ENCODE assay signal across 16 cellular contexts in genomic region chr5:157335534-157336422, GRCh38.
A peak's percentile ranks its signal among the peaks of the same experiment; 100 is the strongest.
DNase-seq lines count a peak whose midpoint lies in the region; ATAC-seq and TF ChIP-seq lines count a peak whose summit lies in the region.
"Had no signal": no experiment of that assay in that cellular context is flagged by ENCODE, and none has a peak within 500 bp of the region (broad histone marks: within the 10 kb centered on the region; RNA-seq: fewer than 3 reads in every experiment).

No MANE protein-coding gene starts in this region.

- H3K9me3 ChIP-seq in PC-3 (ENCODE audit: low read length) (no peaks in the 10 kb centered on the region), skeletal muscle satellite cell (replicated peaks; ENCODE audit: low read length) (no peaks in the 10 kb centered on the region), A673 (ENCODE audit: low read depth, low read length, poor library complexity, severe bottlenecking) (no peaks in the 10 kb centered on the region)
- no peaks in the 10 kb centered on the region for H3K9me3 ChIP-seq in naive thymus-derived CD4-positive, alpha-beta T cell (ENCODE audit: control insufficient read depth in 2 of 3, low read length in 3 of 3)
- H3K9me3 ChIP-seq: pancreas had no signal

- no peaks in the 10 kb centered on the region for H3K9me3 Mint-ChIP-seq in naive thymus-derived CD4-positive, alpha-beta T cell
- H3K9me3 Mint-ChIP-seq: CD8-positive, alpha-beta T cell; memory B cell; T-cell had no signal

- H3K27me3 ChIP-seq in PC-3 (ENCODE audit: low read length) (no peaks in the 10 kb centered on the region), skeletal muscle satellite cell (ENCODE audit: control insufficient read depth, insufficient read depth, low read length) (no peaks in the 10 kb centered on the region), A673 (replicated peaks; ENCODE audit: insufficient read depth, low read depth, low read length, poor library complexity) (no peaks in the 10 kb centered on the region)
- H3K27me3 ChIP-seq in naive thymus-derived CD4-positive, alpha-beta T cell (ENCODE audit: control insufficient read depth in 2 of 2, insufficient read depth in 2 of 2, low read length in 2 of 2) = no peaks in the 10 kb centered on the region
- H3K27me3 ChIP-seq: pancreas had no signal

- H3K9ac ChIP-seq in PC-3 (ENCODE audit: low read length) = no peak overlapping the region
- H3K9ac ChIP-seq in skeletal muscle satellite cell (ENCODE audit: low read depth, low read length) = peak overlapping the region; percentile 12

- no peak overlapping the region for H3K27ac ChIP-seq in PC-3 (ENCODE audit: low read length)
- no peak overlapping the region for H3K27ac ChIP-seq in A673 (ENCODE audit: low read depth, low read length, poor library complexity, severe bottlenecking)
- H3K27ac ChIP-seq in naive thymus-derived CD4-positive, alpha-beta T cell (ENCODE audit: low read depth, low read length) = no peak overlapping the region
- H3K27ac ChIP-seq: pancreas had no signal

- H3K36me3 Mint-ChIP-seq in naive thymus-derived CD4-positive, alpha-beta T cell = peaks cover 29 to 78% (median 51%) of the 10 kb centered on the region in 5 donors

- H2AFZ ChIP-seq in PC-3 (ENCODE audit: low read length) = 0 out of 2 replicates have a peak overlapping the region, but pooled peaks have one; percentile 22

- TF ChIP-seq CTCF in PC-3 (conservative IDR thresholded peaks at IDR 0.05; ENCODE audit: low read depth, low read length) = no peak
- TF ChIP-seq CTCF in foreskin fibroblast (IDR thresholded peaks at IDR 0.05; ENCODE audit: low read depth, low read length) = no peak
- no peak for TF ChIP-seq CTCF in A673 (conservative IDR thresholded peaks at IDR 0.05; ENCODE audit: low read depth, low read length)

- H4K20me1 ChIP-seq in PC-3 (ENCODE audit: low read length) = no peaks in the 10 kb centered on the region

- BruUV-seq in PC-3 (replicated peaks; lab: Mats Ljungman, UMichigan) (no TSS peak), A673 (replicated peaks; lab: Mats Ljungman, UMichigan) (no TSS peak)

- CTCF ChIA-PET in PC-3 (lab: Charles Lee) (no interaction called here), A673 (lab: Charles Lee) (interaction anchor here (0.7 kb wide), 1 partner anchor 137 kb away, joined by 4 read pairs; no protein-coding TSS in a partner anchor)
- CTCF ChIA-PET in naive thymus-derived CD4-positive, alpha-beta T cell (lab: Charles Lee) = interaction anchor here (0.7 to 1.5 kb wide), 6 partner anchors 12 to 407 kb away, joined by 3 to 4 read pairs (median 3); partner anchors contain the start of gene LSM11

- no peak overlapping the region for H3K4me3 Mint-ChIP-seq in naive thymus-derived CD4-positive, alpha-beta T cell
- H3K4me3 Mint-ChIP-seq: CD8-positive, alpha-beta T cell; memory B cell; T-cell had no signal

- H3K4me3 ChIP-seq in PC-3 (ENCODE audit: low read length) (no peak overlapping the region), foreskin fibroblast (ENCODE audit: low read depth in 1 of 2, low read length in 2 of 2) (no peak overlapping the region), skeletal muscle satellite cell (ENCODE audit: low read length) (no peak overlapping the region), A673 (ENCODE audit: low read depth, low read length, poor library complexity, severe bottlenecking) (no peak overlapping the region)
- no peak overlapping the region for H3K4me3 ChIP-seq in naive thymus-derived CD4-positive, alpha-beta T cell (ENCODE audit: low read length)
- H3K4me3 ChIP-seq: pancreas had no signal

- H3K27me3 Mint-ChIP-seq in naive thymus-derived CD4-positive, alpha-beta T cell = no peaks in the 10 kb centered on the region
- H3K27me3 Mint-ChIP-seq: memory B cell, T-cell had no signal

- H3K36me3 ChIP-seq in PC-3 (ENCODE audit: low read depth, low read length) (no peaks in the 10 kb centered on the region), skeletal muscle satellite cell (ENCODE audit: insufficient read depth, low read length) (no peaks in the 10 kb centered on the region), A673 (ENCODE audit: insufficient read depth, low read length, poor library complexity, severe bottlenecking) (no peaks in the 10 kb centered on the region)
- peaks cover 52 to 100% (median 57%) of the 10 kb centered on the region in 3 experiments for H3K36me3 ChIP-seq in naive thymus-derived CD4-positive, alpha-beta T cell (ENCODE audit: control insufficient read depth in 2 of 3, insufficient read depth in 3 of 3, low read length in 3 of 3)
- H3K36me3 ChIP-seq: pancreas had no signal

- no peaks in the 10 kb centered on the region for H3K9me2 ChIP-seq in PC-3 (replicated peaks; ENCODE audit: low read length)

- intact Hi-C loops in PC-3 (cut with micrococcal nuclease) (loop anchor here (10.0 kb wide), 1 partner anchor 239 kb away; the partner anchor contains the start of gene ADAM19), A673 (cut with micrococcal nuclease; ENCODE audit: unreplicated experiment) (no loop called here)
- intact Hi-C loops in naive thymus-derived CD4-positive, alpha-beta T cell (cut with micrococcal nuclease) = no loop called here

- ATAC-seq in PC-3 = peak; percentile 82
- ATAC-seq in naive thymus-derived CD4-positive, alpha-beta T cell = no peak
- ATAC-seq: CD8-positive, alpha-beta T cell; pancreas; T-cell had no signal

- peaks cover 4 to 25% (median 11%) of the 10 kb centered on the region in 7 donors for H3K4me1 Mint-ChIP-seq in naive thymus-derived CD4-positive, alpha-beta T cell
- H3K4me1 Mint-ChIP-seq: memory B cell had no signal

- POLR2A ChIA-PET in PC-3 (lab: Charles Lee; ENCODE audit: unreplicated experiment) (no interaction called here), A673 (lab: Charles Lee; ENCODE audit: low non-redundant PET) (no interaction called here)
- POLR2A ChIA-PET in naive thymus-derived CD4-positive, alpha-beta T cell (lab: Charles Lee) = interaction anchor here (0.6 to 1.5 kb wide), 4 partner anchors 8 to 666 kb away, joined by 3 to 4 read pairs (median 3); no protein-coding TSS in a partner anchor

- peak overlapping the region in 4 of 9 donors; percentile 4 to 52 (median 15) for H3K27ac Mint-ChIP-seq in naive thymus-derived CD4-positive, alpha-beta T cell
- H3K27ac Mint-ChIP-seq: CD8-positive, alpha-beta T cell; memory B cell had no signal

- H3K79me2 ChIP-seq in PC-3 (ENCODE audit: low read length) = no peaks in the 10 kb centered on the region

- no peak overlapping the region for H3K4me2 ChIP-seq in PC-3 (ENCODE audit: low read length)
- H3K4me2 ChIP-seq in skeletal muscle satellite cell (ENCODE audit: low read length) = peak overlapping the region; percentile 23

- H3K4me1 ChIP-seq in PC-3 (ENCODE audit: insufficient read depth, low read length) (peaks cover 11% of the 10 kb centered on the region), skeletal muscle satellite cell (ENCODE audit: control insufficient read depth, insufficient read depth, low read length) (peaks cover 16% of the 10 kb centered on the region), A673 (ENCODE audit: insufficient read depth, low read length, poor library complexity, severe bottlenecking) (no peaks in the 10 kb centered on the region)
- no peaks in the 10 kb centered on the region for H3K4me1 ChIP-seq in naive thymus-derived CD4-positive, alpha-beta T cell (ENCODE audit: control insufficient read depth in 2 of 2, insufficient read depth in 2 of 2, low read length in 2 of 2)
- H3K4me1 ChIP-seq: pancreas had no signal

- DNase-seq in EL (peak; percentile 78), PC-3 (peak; percentile 53), foreskin fibroblast (peak; percentile 74 to 93), A673 (ENCODE audit: low spot score) (no peak)
- no peak for DNase-seq in activated CD4-positive, CD25-positive, alpha-beta regulatory T cell (lab: John Stamatoyannopoulos, UW)
- no peak for DNase-seq in stimulated activated naive CD4-positive, alpha-beta T cell (lab: John Stamatoyannopoulos, UW)
- DNase-seq in naive thymus-derived CD4-positive, alpha-beta T cell = no peak
- DNase-seq: activated CD4-positive, CD25-positive, alpha-beta regulatory T cell treated with anti-CD3 and anti-CD28 coated beads, Interleukin-2, amount 50 U/mL, for 72 hours; CD8-positive, alpha-beta T cell; dermis blood vessel endothelial cell; NCI-H1417 treated with DMSO at 0.1 percent for 48 hours; NCI-H446 treated with DMSO at 0.1 percent for 48 hours; pancreas; T-cell had no signal

- no peaks in the 10 kb centered on the region for H3F3A ChIP-seq in PC-3 (ENCODE audit: low read length, unreplicated experiment)

Comparison
In these comparisons a context has a peak if more than half of its experiments do, and no peak if none do; other contexts are left out.
1. DNase-seq: peak in EL (single experiment), PC-3 (single experiment) and foreskin fibroblast (2 of 2); none in activated CD4-positive, CD25-positive, alpha-beta regulatory T cell (0 of 4), A673 (single experiment), stimulated activated naive CD4-positive, alpha-beta T cell (0 of 6) and naive thymus-derived CD4-positive, alpha-beta T cell (0 of 9).